2 cellular contexts compared by ENCODE assay signal in the genomic region with DNA sequence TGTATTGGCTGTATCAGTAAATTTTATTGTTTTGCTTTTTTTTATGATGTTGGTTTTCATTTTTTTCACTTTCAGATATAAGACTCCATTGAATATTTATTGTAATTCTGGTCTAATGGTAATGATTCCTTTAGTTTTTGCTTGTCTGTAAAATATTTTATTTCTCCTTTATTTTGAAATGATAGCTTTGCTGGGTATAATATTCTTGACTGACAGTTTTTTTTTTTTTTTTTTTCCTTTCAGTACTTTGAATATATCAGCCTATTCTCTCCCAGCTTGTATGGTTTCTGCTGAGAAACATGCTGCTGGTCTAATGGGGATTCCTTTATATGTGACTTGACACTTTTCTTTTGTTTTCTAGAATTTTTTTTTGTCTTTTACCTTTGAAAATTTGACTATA.
TF ChIP-seq lines count a peak whose summit lies in the region.

No MANE protein-coding gene starts in this region.

TF ChIP-seq in A549, 52 proteins besides CTCF, POLR2A, EP300 and RAD21 (continued from another document):
- TF ChIP-seq, protein P1, sequence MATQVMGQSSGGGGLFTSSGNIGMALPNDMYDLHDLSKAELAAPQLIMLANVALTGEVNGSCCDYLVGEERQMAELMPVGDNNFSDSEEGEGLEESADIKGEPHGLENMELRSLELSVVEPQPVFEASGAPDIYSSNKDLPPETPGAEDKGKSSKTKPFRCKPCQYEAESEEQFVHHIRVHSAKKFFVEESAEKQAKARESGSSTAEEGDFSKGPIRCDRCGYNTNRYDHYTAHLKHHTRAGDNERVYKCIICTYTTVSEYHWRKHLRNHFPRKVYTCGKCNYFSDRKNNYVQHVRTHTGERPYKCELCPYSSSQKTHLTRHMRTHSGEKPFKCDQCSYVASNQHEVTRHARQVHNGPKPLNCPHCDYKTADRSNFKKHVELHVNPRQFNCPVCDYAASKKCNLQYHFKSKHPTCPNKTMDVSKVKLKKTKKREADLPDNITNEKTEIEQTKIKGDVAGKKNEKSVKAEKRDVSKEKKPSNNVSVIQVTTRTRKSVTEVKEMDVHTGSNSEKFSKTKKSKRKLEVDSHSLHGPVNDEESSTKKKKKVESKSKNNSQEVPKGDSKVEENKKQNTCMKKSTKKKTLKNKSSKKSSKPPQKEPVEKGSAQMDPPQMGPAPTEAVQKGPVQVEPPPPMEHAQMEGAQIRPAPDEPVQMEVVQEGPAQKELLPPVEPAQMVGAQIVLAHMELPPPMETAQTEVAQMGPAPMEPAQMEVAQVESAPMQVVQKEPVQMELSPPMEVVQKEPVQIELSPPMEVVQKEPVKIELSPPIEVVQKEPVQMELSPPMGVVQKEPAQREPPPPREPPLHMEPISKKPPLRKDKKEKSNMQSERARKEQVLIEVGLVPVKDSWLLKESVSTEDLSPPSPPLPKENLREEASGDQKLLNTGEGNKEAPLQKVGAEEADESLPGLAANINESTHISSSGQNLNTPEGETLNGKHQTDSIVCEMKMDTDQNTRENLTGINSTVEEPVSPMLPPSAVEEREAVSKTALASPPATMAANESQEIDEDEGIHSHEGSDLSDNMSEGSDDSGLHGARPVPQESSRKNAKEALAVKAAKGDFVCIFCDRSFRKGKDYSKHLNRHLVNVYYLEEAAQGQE (IDR thresholded peaks at IDR 0.05), result no peak
- TF ChIP-seq NR3C1 (IDR thresholded peaks at IDR 0.05) (no peak), FOSB (CRISPR knock-in tag; IDR thresholded peaks at IDR 0.05) (no peak), CBX8 (IDR thresholded peaks at IDR 0.05) (no peak), CHD2 (IDR thresholded peaks at IDR 0.05; ENCODE audit: low read length, partially characterized antibody) (no peak), RARB (CRISPR knock-in tag; IDR thresholded peaks at IDR 0.05) (no peak), CHD4 (IDR thresholded peaks at IDR 0.05; ENCODE audit: borderline replicate concordance) (no peak), BHLHE40 (IDR thresholded peaks at IDR 0.05; ENCODE audit: low read depth, low read length) (no peak), SREBF2 (IDR thresholded peaks at IDR 0.05) (no peak), TP53 (CRISPR knock-in tag; IDR thresholded peaks at IDR 0.05) (no peak), HOXB5 (CRISPR knock-in tag; IDR thresholded peaks at IDR 0.05) (no peak), ZNF302 (CRISPR knock-in tag; IDR thresholded peaks at IDR 0.05) (no peak)
- TF ChIP-seq, protein P2, sequence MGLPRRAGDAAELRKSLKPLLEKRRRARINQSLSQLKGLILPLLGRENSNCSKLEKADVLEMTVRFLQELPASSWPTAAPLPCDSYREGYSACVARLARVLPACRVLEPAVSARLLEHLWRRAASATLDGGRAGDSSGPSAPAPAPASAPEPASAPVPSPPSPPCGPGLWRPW (IDR thresholded peaks at IDR 0.05), result no peak
- TF ChIP-seq, protein P3, sequence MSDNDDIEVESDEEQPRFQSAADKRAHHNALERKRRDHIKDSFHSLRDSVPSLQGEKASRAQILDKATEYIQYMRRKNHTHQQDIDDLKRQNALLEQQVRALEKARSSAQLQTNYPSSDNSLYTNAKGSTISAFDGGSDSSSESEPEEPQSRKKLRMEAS (IDR thresholded peaks at IDR 0.05), result no peak

TF ChIP-seq in GM12878, 131 proteins besides CTCF, POLR2A, EP300 and RAD21 (continued from another document):
- TF ChIP-seq, protein P4, sequence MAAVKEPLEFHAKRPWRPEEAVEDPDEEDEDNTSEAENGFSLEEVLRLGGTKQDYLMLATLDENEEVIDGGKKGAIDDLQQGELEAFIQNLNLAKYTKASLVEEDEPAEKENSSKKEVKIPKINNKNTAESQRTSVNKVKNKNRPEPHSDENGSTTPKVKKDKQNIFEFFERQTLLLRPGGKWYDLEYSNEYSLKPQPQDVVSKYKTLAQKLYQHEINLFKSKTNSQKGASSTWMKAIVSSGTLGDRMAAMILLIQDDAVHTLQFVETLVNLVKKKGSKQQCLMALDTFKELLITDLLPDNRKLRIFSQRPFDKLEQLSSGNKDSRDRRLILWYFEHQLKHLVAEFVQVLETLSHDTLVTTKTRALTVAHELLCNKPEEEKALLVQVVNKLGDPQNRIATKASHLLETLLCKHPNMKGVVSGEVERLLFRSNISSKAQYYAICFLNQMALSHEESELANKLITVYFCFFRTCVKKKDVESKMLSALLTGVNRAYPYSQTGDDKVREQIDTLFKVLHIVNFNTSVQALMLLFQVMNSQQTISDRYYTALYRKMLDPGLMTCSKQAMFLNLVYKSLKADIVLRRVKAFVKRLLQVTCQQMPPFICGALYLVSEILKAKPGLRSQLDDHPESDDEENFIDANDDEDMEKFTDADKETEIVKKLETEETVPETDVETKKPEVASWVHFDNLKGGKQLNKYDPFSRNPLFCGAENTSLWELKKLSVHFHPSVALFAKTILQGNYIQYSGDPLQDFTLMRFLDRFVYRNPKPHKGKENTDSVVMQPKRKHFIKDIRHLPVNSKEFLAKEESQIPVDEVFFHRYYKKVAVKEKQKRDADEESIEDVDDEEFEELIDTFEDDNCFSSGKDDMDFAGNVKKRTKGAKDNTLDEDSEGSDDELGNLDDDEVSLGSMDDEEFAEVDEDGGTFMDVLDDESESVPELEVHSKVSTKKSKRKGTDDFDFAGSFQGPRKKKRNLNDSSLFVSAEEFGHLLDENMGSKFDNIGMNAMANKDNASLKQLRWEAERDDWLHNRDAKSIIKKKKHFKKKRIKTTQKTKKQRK (IDR thresholded peaks at IDR 0.05; ENCODE audit: low read depth, low read length), result no peak
- TF ChIP-seq, protein P5, sequence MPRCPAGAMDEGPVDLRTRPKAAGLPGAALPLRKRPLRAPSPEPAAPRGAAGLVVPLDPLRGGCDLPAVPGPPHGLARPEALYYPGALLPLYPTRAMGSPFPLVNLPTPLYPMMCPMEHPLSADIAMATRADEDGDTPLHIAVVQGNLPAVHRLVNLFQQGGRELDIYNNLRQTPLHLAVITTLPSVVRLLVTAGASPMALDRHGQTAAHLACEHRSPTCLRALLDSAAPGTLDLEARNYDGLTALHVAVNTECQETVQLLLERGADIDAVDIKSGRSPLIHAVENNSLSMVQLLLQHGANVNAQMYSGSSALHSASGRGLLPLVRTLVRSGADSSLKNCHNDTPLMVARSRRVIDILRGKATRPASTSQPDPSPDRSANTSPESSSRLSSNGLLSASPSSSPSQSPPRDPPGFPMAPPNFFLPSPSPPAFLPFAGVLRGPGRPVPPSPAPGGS (IDR thresholded peaks at IDR 0.05; ENCODE audit: borderline replicate concordance, insufficient read depth, low read depth, low read length, poor library complexity, severe bottlenecking), result no peak
- no peak for TF ChIP-seq CHD2 (IDR thresholded peaks at IDR 0.05; ENCODE audit: borderline replicate concordance, low read depth, low read length)
- TF ChIP-seq, protein P6, sequence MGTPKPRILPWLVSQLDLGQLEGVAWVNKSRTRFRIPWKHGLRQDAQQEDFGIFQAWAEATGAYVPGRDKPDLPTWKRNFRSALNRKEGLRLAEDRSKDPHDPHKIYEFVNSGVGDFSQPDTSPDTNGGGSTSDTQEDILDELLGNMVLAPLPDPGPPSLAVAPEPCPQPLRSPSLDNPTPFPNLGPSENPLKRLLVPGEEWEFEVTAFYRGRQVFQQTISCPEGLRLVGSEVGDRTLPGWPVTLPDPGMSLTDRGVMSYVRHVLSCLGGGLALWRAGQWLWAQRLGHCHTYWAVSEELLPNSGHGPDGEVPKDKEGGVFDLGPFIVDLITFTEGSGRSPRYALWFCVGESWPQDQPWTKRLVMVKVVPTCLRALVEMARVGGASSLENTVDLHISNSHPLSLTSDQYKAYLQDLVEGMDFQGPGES (IDR thresholded peaks at IDR 0.05), result no peak
- TF ChIP-seq SUZ12 (IDR thresholded peaks at IDR 0.05; ENCODE audit: unreplicated experiment), result no peak
- 0 out of 2 replicates have a peak, but pooled peaks have one; percentile 75 for TF ChIP-seq CBX3 (IDR thresholded peaks at IDR 0.05; ENCODE audit: borderline replicate concordance, low read depth)
- no peak for TF ChIP-seq PAX8 (IDR thresholded peaks at IDR 0.05)
- no peak for TF ChIP-seq SIX5 (IDR thresholded peaks at IDR 0.05; ENCODE audit: low read depth, low read length, severe bottlenecking)
TF ChIP-seq in GM12878: peak in this region for 2.
